11 cellular contexts compared by ENCODE assay signal in the genomic region with DNA sequence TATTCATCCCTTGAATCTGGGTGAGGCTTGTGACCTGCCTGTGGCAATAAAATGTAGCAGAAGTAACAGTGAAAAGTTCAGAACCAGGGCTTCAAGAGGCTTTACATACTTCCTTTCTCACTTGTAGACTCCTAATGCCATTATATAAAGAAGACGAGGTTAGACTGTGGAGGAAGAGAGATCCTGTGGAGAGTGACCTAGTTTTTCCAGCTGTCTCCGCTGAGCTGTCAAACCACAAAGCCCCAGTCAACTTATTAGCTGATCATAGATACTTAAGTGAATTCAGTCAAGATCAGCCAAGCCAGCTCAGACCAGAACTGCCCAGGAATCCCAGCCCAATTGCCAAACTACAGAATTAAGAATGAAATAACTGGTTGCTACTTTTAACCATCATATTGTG.
DNase-seq lines count a peak whose midpoint lies in the region; ATAC-seq lines count a peak whose summit lies in the region.
"Had no signal": no experiment of that assay in that cellular context is flagged by ENCODE, and none has a peak within 500 bp of the region (broad histone marks: within the 10 kb centered on the region; RNA-seq: fewer than 3 reads in every experiment).

No MANE protein-coding gene starts in this region.

- peaks cover 4% of the 10 kb centered on the region for H3K4me1 Mint-ChIP-seq in activated CD4-positive, alpha-beta T cell treated with anti-CD3 and anti-CD28 coated beads, Interleukin-2, amount 10 ng/mL, durations not matched to agents 24 days and 14 days
- peaks cover 23 to 45% of the 10 kb centered on the region in 2 donors for H3K4me1 Mint-ChIP-seq in immature natural killer cell

- peaks cover 23% of the 10 kb centered on the region for H3K9me3 Mint-ChIP-seq in activated CD4-positive, alpha-beta T cell treated with anti-CD3 and anti-CD28 coated beads, Interleukin-2, amount 10 ng/mL, durations not matched to agents 24 days and 14 days
- H3K9me3 Mint-ChIP-seq in immature natural killer cell, result peaks cover 0 to 2% (median 0%) of the 10 kb centered on the region in 6 donors

- H3K27me3 Mint-ChIP-seq in activated CD4-positive, alpha-beta T cell treated with anti-CD3 and anti-CD28 coated beads, Interleukin-2, amount 10 ng/mL, durations not matched to agents 24 days and 14 days, result peaks cover 14% of the 10 kb centered on the region
- H3K27me3 Mint-ChIP-seq in immature natural killer cell (ENCODE audit: low read depth in 3 of 3), result peaks cover 0 to 3% (median 2%) of the 10 kb centered on the region in 3 donors

- ATAC-seq in HG03135 (IDR thresholded peaks at IDR 0.05; ENCODE audit: unreplicated experiment), result no peak

- peak; percentile 24 to 29 for DNase-seq in activated CD4-positive, alpha-beta T cell treated with anti-CD3 and anti-CD28 coated beads for 4 hours
- DNase-seq in activated CD4-positive, alpha-beta T cell treated with anti-CD3 and anti-CD28 coated beads, Interleukin-2, amount 10 ng/mL, durations not matched to agents 24 days and 14 days, result no peak
- DNase-seq in UCSD-AML1 (lab: John Stamatoyannopoulos, UW; ENCODE audit: unreplicated experiment) (peak; percentile 48), immature natural killer cell (peak; percentile 42 to 55 (median 55)), NCI-H345 treated with DMSO at 0.1 percent for 48 hours (lab: John Stamatoyannopoulos, UW; ENCODE audit: unreplicated experiment) (no peak), HT-29 (ENCODE audit: low spot score) (no peak)
- peak; percentile 36 for DNase-seq in stimulated activated CD4-positive, alpha-beta T cell treated with anti-CD3 and anti-CD28 coated beads, Interleukin-4, amount 100 ng/mL, for 24 hours
- DNase-seq: activated CD8-positive, alpha-beta memory T cell treated with anti-CD3 and anti-CD28 coated beads for 24 hours; NCI-H1930; pancreas had no signal

- no peak overlapping the region for H3K27ac Mint-ChIP-seq in activated CD4-positive, alpha-beta T cell treated with anti-CD3 and anti-CD28 coated beads, Interleukin-2, amount 10 ng/mL, durations not matched to agents 24 days and 14 days
- peak overlapping the region; percentile 41 to 87 (median 80) for H3K27ac Mint-ChIP-seq in immature natural killer cell

- intact Hi-C loops in activated CD4-positive, alpha-beta T cell treated with anti-CD3 and anti-CD28 coated beads, Interleukin-2, amount 10 ng/mL, durations not matched to agents 24 days and 14 days (cut with micrococcal nuclease), result no loop called here

- H3K36me3 Mint-ChIP-seq in activated CD4-positive, alpha-beta T cell treated with anti-CD3 and anti-CD28 coated beads, Interleukin-2, amount 10 ng/mL, durations not matched to agents 24 days and 14 days (ENCODE audit: low read depth), result no peaks in the 10 kb centered on the region
- H3K36me3 Mint-ChIP-seq in immature natural killer cell, result peaks cover 0 to 7% (median 0%) of the 10 kb centered on the region in 3 donors

- H3K4me3 Mint-ChIP-seq in activated CD4-positive, alpha-beta T cell treated with anti-CD3 and anti-CD28 coated beads, Interleukin-2, amount 10 ng/mL, durations not matched to agents 24 days and 14 days, result no peak overlapping the region
- peak overlapping the region; percentile 3 to 79 (median 46) for H3K4me3 Mint-ChIP-seq in immature natural killer cell

Comparison
In these comparisons a context has a peak if more than half of its experiments do, and no peak if none do; other contexts are left out.
1. DNase-seq: peak in activated CD4-positive, alpha-beta T cell treated with anti-CD3 and anti-CD28 coated beads for 4 hours (2 of 2), UCSD-AML1 (single experiment), immature natural killer cell (3 of 3) and stimulated activated CD4-positive, alpha-beta T cell treated with anti-CD3 and anti-CD28 coated beads, Interleukin-4, amount 100 ng/mL, for 24 hours (single experiment); none in activated CD4-positive, alpha-beta T cell treated with anti-CD3 and anti-CD28 coated beads, Interleukin-2, amount 10 ng/mL, durations not matched to agents 24 days and 14 days (single experiment), NCI-H345 treated with DMSO at 0.1 percent for 48 hours (single experiment) and HT-29 (single experiment).